ENCODE assay signal across 16 cellular contexts in genomic region chr9:123550012-123550411, GRCh38.
DNase-seq lines count a peak whose midpoint lies in the region; ATAC-seq and TF ChIP-seq lines count a peak whose summit lies in the region.
"Had no signal": no experiment of that assay in that cellular context is flagged by ENCODE, and none has a peak within 500 bp of the region (broad histone marks: within the 10 kb centered on the region; RNA-seq: fewer than 3 reads in every experiment).

No MANE protein-coding gene starts in this region.

- H3K9me3 Mint-ChIP-seq in activated naive CD4-positive, alpha-beta T cell treated with anti-CD3 and anti-CD28 coated beads, Interleukin-2, amount 50 U/mL, for 24 hours = no peaks in the 10 kb centered on the region
- H3K9me3 Mint-ChIP-seq in activated naive CD4-positive, alpha-beta T cell treated with anti-CD3 and anti-CD28 coated beads, Interleukin-2, amount 10 ng/mL, durations not matched to agents 7 days and 5 days = no peaks in the 10 kb centered on the region
- no peaks in the 10 kb centered on the region for H3K9me3 Mint-ChIP-seq in Caco-2 (ENCODE audit: unreplicated experiment)
- H3K9me3 Mint-ChIP-seq: naive B cell had no signal

- H3F3A ChIP-seq in PC-9 (ENCODE audit: insufficient read depth, low read depth) = no peaks in the 10 kb centered on the region

- intact Hi-C loops in dorsolateral prefrontal cortex (cut with DNase I) (no loop called here), upper lobe of right lung (cut with DNase I) (no loop called here), PC-9 (cut with micrococcal nuclease; ENCODE audit: unreplicated experiment) (no loop called here), Caco-2 (cut with micrococcal nuclease; ENCODE audit: unreplicated experiment) (no loop called here)

- H3K9me2 ChIP-seq in PC-9 (ENCODE audit: insufficient read depth) = no peaks in the 10 kb centered on the region

- H3K9me3 ChIP-seq in upper lobe of right lung = no peaks in the 10 kb centered on the region
- H3K9me3 ChIP-seq in PC-9 (ENCODE audit: insufficient read depth, low read depth) = no peaks in the 10 kb centered on the region
- no peaks in the 10 kb centered on the region for H3K9me3 ChIP-seq in Caco-2
- H3K9me3 ChIP-seq: heart left ventricle, uterus had no signal

- BruUV-seq in PC-9 (replicated peaks; lab: Mats Ljungman, UMichigan) = no TSS peak
- no TSS peak for BruUV-seq in Caco-2 (replicated peaks; lab: Mats Ljungman, UMichigan)

- H3K36me3 Mint-ChIP-seq in activated naive CD4-positive, alpha-beta T cell treated with anti-CD3 and anti-CD28 coated beads, Interleukin-2, amount 50 U/mL, for 24 hours = peaks cover 9% of the 10 kb centered on the region
- no peaks in the 10 kb centered on the region for H3K36me3 Mint-ChIP-seq in activated naive CD4-positive, alpha-beta T cell treated with anti-CD3 and anti-CD28 coated beads, Interleukin-2, amount 10 ng/mL, durations not matched to agents 7 days and 5 days
- H3K36me3 Mint-ChIP-seq in Caco-2 (ENCODE audit: insufficient read depth, unreplicated experiment) = peaks cover 16% of the 10 kb centered on the region

- H3K4me2 ChIP-seq in PC-9 = no peak overlapping the region

- H3K27ac Mint-ChIP-seq in activated naive CD4-positive, alpha-beta T cell treated with anti-CD3 and anti-CD28 coated beads, Interleukin-2, amount 50 U/mL, for 24 hours = peak overlapping the region; percentile 76
- H3K27ac Mint-ChIP-seq in activated naive CD4-positive, alpha-beta T cell treated with anti-CD3 and anti-CD28 coated beads, Interleukin-2, amount 10 ng/mL, durations not matched to agents 7 days and 5 days = no peak overlapping the region
- no peak overlapping the region for H3K27ac Mint-ChIP-seq in Caco-2 (ENCODE audit: unreplicated experiment)

- no peak for DNase-seq in activated naive CD4-positive, alpha-beta T cell treated with anti-CD3 and anti-CD28 coated beads, Interleukin-2, amount 10 ng/mL, durations not matched to agents 7 days and 5 days
- DNase-seq in NCI-H510A (lab: John Stamatoyannopoulos, UW) (peak; percentile 14), dorsolateral prefrontal cortex (no peak), upper lobe of right lung (no peak), PC-9 (no peak), Caco-2 (no peak)
- DNase-seq: activated gamma-delta T cell; central memory CD4-positive, alpha-beta T cell; heart left ventricle; naive B cell; uterus had no signal

- H3K27ac ChIP-seq in dorsolateral prefrontal cortex (peak overlapping the region in 33 of 59 donors; percentile 0 to 73 (median 40)), upper lobe of right lung (no peak overlapping the region), PC-9 (no peak overlapping the region)
- H3K27ac ChIP-seq: heart left ventricle, uterus had no signal

- peaks cover 28% of the 10 kb centered on the region for H3K4me1 Mint-ChIP-seq in activated naive CD4-positive, alpha-beta T cell treated with anti-CD3 and anti-CD28 coated beads, Interleukin-2, amount 50 U/mL, for 24 hours
- H3K4me1 Mint-ChIP-seq in activated naive CD4-positive, alpha-beta T cell treated with anti-CD3 and anti-CD28 coated beads, Interleukin-2, amount 10 ng/mL, durations not matched to agents 7 days and 5 days = no peaks in the 10 kb centered on the region
- H3K4me1 Mint-ChIP-seq in Caco-2 (ENCODE audit: low read depth, unreplicated experiment) = no peaks in the 10 kb centered on the region
- H3K4me1 Mint-ChIP-seq: naive B cell had no signal

- ATAC-seq in upper lobe of right lung (peak; percentile 13), HG03025 (IDR thresholded peaks at IDR 0.05; ENCODE audit: low FRiP score, unreplicated experiment) (no peak)
- ATAC-seq: HCT116, heart left ventricle, left lobe of liver, Right ventricle myocardium inferior had no signal

- H3K36me3 ChIP-seq in upper lobe of right lung = no peaks in the 10 kb centered on the region
- no peaks in the 10 kb centered on the region for H3K36me3 ChIP-seq in PC-9 (ENCODE audit: low read depth)
- H3K36me3 ChIP-seq in Caco-2 (ENCODE audit: control insufficient read depth, insufficient read depth, low read length) = no peaks in the 10 kb centered on the region; the same call in 1 of the 2 replicates
- H3K36me3 ChIP-seq: uterus had no signal

- CTCF ChIA-PET in activated naive CD4-positive, alpha-beta T cell treated with anti-CD3 and anti-CD28 coated beads, Interleukin-2, amount 10 ng/mL, durations not matched to agents 7 days and 5 days (lab: Charles Lee) = interaction anchor here (1.3 kb wide), 1 partner anchor 491 kb away, joined by 4 read pairs; no protein-coding TSS in a partner anchor
- CTCF ChIA-PET in PC-9 (lab: Charles Lee) = interaction anchor here (0.6 kb wide), 1 partner anchor 895 kb away, joined by 3 read pairs; no protein-coding TSS in a partner anchor
- CTCF ChIA-PET in Caco-2 (lab: Charles Lee) = no interaction called here

- no peak for TF ChIP-seq CTCF in dorsolateral prefrontal cortex (IDR thresholded peaks at IDR 0.05 in 54 of 56, conservative IDR thresholded peaks at IDR 0.05 in 2 of 56; ENCODE audit: low read depth in 1 of 56, partially characterized antibody in 56 of 56)
- TF ChIP-seq CTCF in upper lobe of right lung (IDR thresholded peaks at IDR 0.05) = no peak
- no peak for TF ChIP-seq CTCF in PC-9 (conservative IDR thresholded peaks at IDR 0.05)
- no peak for TF ChIP-seq CTCF in Caco-2 (IDR thresholded peaks at IDR 0.05; ENCODE audit: insufficient read depth in 1 of 2, low read depth in 1 of 2, low read length in 1 of 2, severe bottlenecking in 1 of 2, unreplicated experiment in 1 of 2)

- no peaks in the 10 kb centered on the region for H3K27me3 Mint-ChIP-seq in activated naive CD4-positive, alpha-beta T cell treated with anti-CD3 and anti-CD28 coated beads, Interleukin-2, amount 50 U/mL, for 24 hours
- H3K27me3 Mint-ChIP-seq in activated naive CD4-positive, alpha-beta T cell treated with anti-CD3 and anti-CD28 coated beads, Interleukin-2, amount 10 ng/mL, durations not matched to agents 7 days and 5 days = no peaks in the 10 kb centered on the region
- no peaks in the 10 kb centered on the region for H3K27me3 Mint-ChIP-seq in Caco-2 (ENCODE audit: insufficient read depth, unreplicated experiment)
- H3K27me3 Mint-ChIP-seq: naive B cell had no signal

- H3K4me3 Mint-ChIP-seq in activated naive CD4-positive, alpha-beta T cell treated with anti-CD3 and anti-CD28 coated beads, Interleukin-2, amount 50 U/mL, for 24 hours = no peak overlapping the region
- H3K4me3 Mint-ChIP-seq in activated naive CD4-positive, alpha-beta T cell treated with anti-CD3 and anti-CD28 coated beads, Interleukin-2, amount 10 ng/mL, durations not matched to agents 7 days and 5 days = no peak overlapping the region
- no peak overlapping the region for H3K4me3 Mint-ChIP-seq in Caco-2 (ENCODE audit: unreplicated experiment)
- H3K4me3 Mint-ChIP-seq: naive B cell had no signal

- no peaks in the 10 kb centered on the region for H3K27me3 ChIP-seq in dorsolateral prefrontal cortex
- no peaks in the 10 kb centered on the region for H3K27me3 ChIP-seq in upper lobe of right lung
- no peaks in the 10 kb centered on the region for H3K27me3 ChIP-seq in PC-9 (ENCODE audit: insufficient read depth, low read depth)
- no peaks in the 10 kb centered on the region for H3K27me3 ChIP-seq in Caco-2 (replicated peaks; ENCODE audit: control insufficient read depth, insufficient read depth, low read length)
- H3K27me3 ChIP-seq: heart left ventricle, uterus had no signal

- H2AFZ ChIP-seq in PC-9 = no peak overlapping the region

- H4K20me1 ChIP-seq in PC-9 (ENCODE audit: insufficient read depth) = no peaks in the 10 kb centered on the region

- H3K79me2 ChIP-seq in PC-9 (ENCODE audit: low read depth) = no peaks in the 10 kb centered on the region

- POLR2A ChIA-PET in PC-9 (lab: Charles Lee; ENCODE audit: unreplicated experiment) (no interaction called here), Caco-2 (lab: Charles Lee) (no interaction called here)

- H3K4me1 ChIP-seq in upper lobe of right lung (no peaks in the 10 kb centered on the region), PC-9 (replicated peaks; ENCODE audit: insufficient read depth) (no peaks in the 10 kb centered on the region), Caco-2 (no peaks in the 10 kb centered on the region)

- no peak overlapping the region for H3K4me3 ChIP-seq in dorsolateral prefrontal cortex
- H3K4me3 ChIP-seq in upper lobe of right lung = no peak overlapping the region
- H3K4me3 ChIP-seq in PC-9 = no peak overlapping the region
- no peak overlapping the region for H3K4me3 ChIP-seq in Caco-2 (ENCODE audit: low read depth, low read length)
- H3K4me3 ChIP-seq: heart left ventricle, uterus had no signal

Comparison
In these comparisons a context has a peak if more than half of its experiments do, and no peak if none do; other contexts are left out.
1. H3K27ac ChIP-seq: peak in dorsolateral prefrontal cortex (33 of 59); none in upper lobe of right lung (single experiment) and PC-9 (single experiment).